Comparison of ENCODE assay signal across 18 cellular contexts in the genomic region with DNA sequence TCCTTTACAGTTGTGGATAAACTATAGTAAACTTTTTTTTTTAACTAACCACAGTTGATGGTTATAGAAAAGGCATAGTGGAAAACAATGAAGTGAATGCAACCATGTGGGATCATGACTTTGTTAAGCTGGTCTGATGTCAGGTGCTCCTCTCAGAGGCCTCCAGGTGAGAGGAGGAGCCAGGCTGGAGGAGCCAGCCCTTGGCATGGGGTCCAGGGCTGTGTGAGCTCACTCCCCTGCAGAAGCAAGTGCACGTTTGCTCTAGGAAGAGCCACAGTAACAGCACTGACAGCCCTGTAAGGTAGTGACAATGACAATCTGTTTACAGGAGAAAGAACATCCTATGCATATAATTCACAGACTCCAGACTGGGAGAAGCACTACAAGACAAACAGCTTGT. TPM values are rescaled to one million over a fixed set of nuclear protein-coding genes. Genes with fewer than 3 reads are reported as not detected.
DNase-seq lines count a peak whose midpoint lies in the region; ATAC-seq, FAIRE-seq and TF ChIP-seq lines count a peak whose summit lies in the region.
"Had no signal": no experiment of that assay in that cellular context is flagged by ENCODE, and none has a peak within 500 bp of the region (broad histone marks: within the 10 kb centered on the region; RNA-seq: fewer than 3 reads in every experiment).

No MANE protein-coding gene starts in this region.

- H2AFZ ChIP-seq in osteoblast (ENCODE audit: low read length) = no peak overlapping the region
- H2AFZ ChIP-seq: GM23248 had no signal

- no peaks in the 10 kb centered on the region for H3K9me3 Mint-ChIP-seq in activated CD8-positive, alpha-beta T cell treated with anti-CD3 and anti-CD28 coated beads for 36 hours
- no peaks in the 10 kb centered on the region for H3K9me3 Mint-ChIP-seq in activated CD8-positive, alpha-beta T cell treated with anti-CD3 and anti-CD28 coated beads, Interleukin-2, amount 10 ng/mL, durations not matched to agents 7 days and 5 days (ENCODE audit: insufficient read depth)
- no peaks in the 10 kb centered on the region for H3K9me3 Mint-ChIP-seq in dendritic cell treated with granulocyte-macrophage colony-stimulating factor and Interleukin-4, amounts not matched to agents 40 ng/mL and 50 ng/mL, for 4 days
- H3K9me3 Mint-ChIP-seq: CD4-positive, alpha-beta memory T cell had no signal

- H3K4me1 ChIP-seq in osteoblast (ENCODE audit: insufficient read depth, low read length) = peaks cover 45% of the 10 kb centered on the region

- no peak overlapping the region for H3K4me3 Mint-ChIP-seq in activated CD8-positive, alpha-beta T cell treated with anti-CD3 and anti-CD28 coated beads for 36 hours
- H3K4me3 Mint-ChIP-seq in activated CD8-positive, alpha-beta T cell treated with anti-CD3 and anti-CD28 coated beads, Interleukin-2, amount 10 ng/mL, durations not matched to agents 7 days and 5 days = no peak overlapping the region
- no peak overlapping the region for H3K4me3 Mint-ChIP-seq in dendritic cell treated with granulocyte-macrophage colony-stimulating factor and Interleukin-4, amounts not matched to agents 40 ng/mL and 50 ng/mL, for 4 days
- H3K4me3 Mint-ChIP-seq: CD4-positive, alpha-beta memory T cell had no signal

- H3K9me3 ChIP-seq in osteoblast (ENCODE audit: low read depth, low read length) = no peaks in the 10 kb centered on the region
- H3K9me3 ChIP-seq: BE2C had no signal

- no peaks in the 10 kb centered on the region for H3K27me3 ChIP-seq in osteoblast (ENCODE audit: insufficient read depth, low read length)
- H3K27me3 ChIP-seq: BE2C had no signal

- H4K20me1 ChIP-seq in osteoblast (ENCODE audit: insufficient read depth, low read length) = peaks cover 23% of the 10 kb centered on the region

- peaks cover 17% of the 10 kb centered on the region for H3K36me3 Mint-ChIP-seq in activated CD8-positive, alpha-beta T cell treated with anti-CD3 and anti-CD28 coated beads for 36 hours (ENCODE audit: low read depth)
- H3K36me3 Mint-ChIP-seq in activated CD8-positive, alpha-beta T cell treated with anti-CD3 and anti-CD28 coated beads, Interleukin-2, amount 10 ng/mL, durations not matched to agents 7 days and 5 days (ENCODE audit: low read depth) = peaks cover 21% of the 10 kb centered on the region
- H3K36me3 Mint-ChIP-seq in dendritic cell treated with granulocyte-macrophage colony-stimulating factor and Interleukin-4, amounts not matched to agents 40 ng/mL and 50 ng/mL, for 4 days (ENCODE audit: low read depth) = peaks cover 59% of the 10 kb centered on the region

- no peak for FAIRE-seq in urothelium cell line (lab: Jason Lieb, UNC)
- FAIRE-seq: A204.1, G401.6, GM12891, H54 had no signal

- POLR2A ChIA-PET in activated CD8-positive, alpha-beta T cell treated with anti-CD3 and anti-CD28 coated beads for 36 hours (lab: Charles Lee) = no interaction called here
- POLR2A ChIA-PET in activated CD8-positive, alpha-beta T cell treated with anti-CD3 and anti-CD28 coated beads, Interleukin-2, amount 10 ng/mL, durations not matched to agents 7 days and 5 days (lab: Charles Lee) = no interaction called here

- intact Hi-C loops in activated CD8-positive, alpha-beta T cell treated with anti-CD3 and anti-CD28 coated beads for 36 hours (cut with micrococcal nuclease) = no loop called here
- intact Hi-C loops in dendritic cell treated with granulocyte-macrophage colony-stimulating factor and Interleukin-4, amounts not matched to agents 40 ng/mL and 50 ng/mL, for 4 days (cut with micrococcal nuclease) = no loop called here

- no peak for DNase-seq in activated CD8-positive, alpha-beta T cell treated with anti-CD3 and anti-CD28 coated beads for 36 hours
- DNase-seq in activated CD8-positive, alpha-beta T cell treated with anti-CD3 and anti-CD28 coated beads, Interleukin-2, amount 10 ng/mL, durations not matched to agents 7 days and 5 days = no peak
- DNase-seq in osteoblast (ENCODE audit: insufficient read length, low spot score, missing footprints) = no peak
- no peak for DNase-seq in urothelium cell line (ENCODE audit: low spot score)
- DNase-seq in cerebellar cortex (ENCODE audit: low spot score) = no peak
- DNase-seq in NCI-H1694 (lab: John Stamatoyannopoulos, UW) = no peak
- DNase-seq: BE2C; CD4-positive, alpha-beta memory T cell; DMS79 treated with DMSO at 0.1 percent for 48 hours; EL; GM23248 had no signal

- no peak for TF ChIP-seq CTCF in activated CD8-positive, alpha-beta T cell treated with anti-CD3 and anti-CD28 coated beads for 36 hours (IDR thresholded peaks at IDR 0.05)
- TF ChIP-seq CTCF in VCaP (conservative IDR thresholded peaks at IDR 0.05) = no peak
- no peak for TF ChIP-seq CTCF in osteoblast (IDR thresholded peaks at IDR 0.05; ENCODE audit: extremely low read depth, low read depth, low read length)

- H3K79me2 ChIP-seq in osteoblast (ENCODE audit: insufficient read depth, low read length) = peaks cover 32% of the 10 kb centered on the region

- no peak overlapping the region for H3K4me2 ChIP-seq in osteoblast (ENCODE audit: insufficient read depth, low read length)

- CTCF ChIA-PET in activated CD8-positive, alpha-beta T cell treated with anti-CD3 and anti-CD28 coated beads for 36 hours (lab: Charles Lee) = no interaction called here
- CTCF ChIA-PET in activated CD8-positive, alpha-beta T cell treated with anti-CD3 and anti-CD28 coated beads, Interleukin-2, amount 10 ng/mL, durations not matched to agents 7 days and 5 days (lab: Charles Lee) = interaction anchor here (1.3 kb wide), 1 partner anchor 77 kb away, joined by 4 read pairs; no protein-coding TSS in a partner anchor

- no peak overlapping the region for H3K4me3 ChIP-seq in osteoblast (ENCODE audit: insufficient read depth, low read length)
- H3K4me3 ChIP-seq: GM23248 had no signal

- peaks cover 33% of the 10 kb centered on the region for H3K4me1 Mint-ChIP-seq in activated CD8-positive, alpha-beta T cell treated with anti-CD3 and anti-CD28 coated beads for 36 hours (ENCODE audit: low read depth)
- H3K4me1 Mint-ChIP-seq in activated CD8-positive, alpha-beta T cell treated with anti-CD3 and anti-CD28 coated beads, Interleukin-2, amount 10 ng/mL, durations not matched to agents 7 days and 5 days (ENCODE audit: low read depth) = peaks cover 21% of the 10 kb centered on the region
- peaks cover 70% of the 10 kb centered on the region for H3K4me1 Mint-ChIP-seq in dendritic cell treated with granulocyte-macrophage colony-stimulating factor and Interleukin-4, amounts not matched to agents 40 ng/mL and 50 ng/mL, for 4 days (ENCODE audit: low read depth)

- peaks cover 31% of the 10 kb centered on the region for H3K36me3 ChIP-seq in osteoblast (ENCODE audit: insufficient read depth, low read length)

- H3K27ac ChIP-seq in VCaP (peak overlapping the region; percentile 92), osteoblast (ENCODE audit: low read depth, low read length) (peak overlapping the region; percentile 72)

- no peak for ATAC-seq in activated CD8-positive, alpha-beta T cell treated with anti-CD3 and anti-CD28 coated beads for 36 hours
- ATAC-seq in activated CD8-positive, alpha-beta T cell treated with anti-CD3 and anti-CD28 coated beads, Interleukin-2, amount 10 ng/mL, durations not matched to agents 7 days and 5 days = no peak
- ATAC-seq: HCT116 had no signal

- H3K27ac Mint-ChIP-seq in activated CD8-positive, alpha-beta T cell treated with anti-CD3 and anti-CD28 coated beads for 36 hours = peak overlapping the region; percentile 2
- H3K27ac Mint-ChIP-seq in activated CD8-positive, alpha-beta T cell treated with anti-CD3 and anti-CD28 coated beads, Interleukin-2, amount 10 ng/mL, durations not matched to agents 7 days and 5 days = no peak overlapping the region
- H3K27ac Mint-ChIP-seq in dendritic cell treated with granulocyte-macrophage colony-stimulating factor and Interleukin-4, amounts not matched to agents 40 ng/mL and 50 ng/mL, for 4 days = peak overlapping the region; percentile 84

- no peaks in the 10 kb centered on the region for H3K27me3 Mint-ChIP-seq in activated CD8-positive, alpha-beta T cell treated with anti-CD3 and anti-CD28 coated beads for 36 hours
- no peaks in the 10 kb centered on the region for H3K27me3 Mint-ChIP-seq in activated CD8-positive, alpha-beta T cell treated with anti-CD3 and anti-CD28 coated beads, Interleukin-2, amount 10 ng/mL, durations not matched to agents 7 days and 5 days (ENCODE audit: low read depth)
- no peaks in the 10 kb centered on the region for H3K27me3 Mint-ChIP-seq in dendritic cell treated with granulocyte-macrophage colony-stimulating factor and Interleukin-4, amounts not matched to agents 40 ng/mL and 50 ng/mL, for 4 days
- H3K27me3 Mint-ChIP-seq: CD4-positive, alpha-beta memory T cell had no signal

RNA-seq across cellular contexts. Expression of a gene that starts 5.7 kb away (rescaled TPM):
- 10 to 100 TPM; 82.9 to 88.7 TPM for total RNA-seq in activated CD8-positive, alpha-beta T cell treated with anti-CD3 and anti-CD28 coated beads for 36 hours
- total RNA-seq in activated CD8-positive, alpha-beta T cell treated with anti-CD3 and anti-CD28 coated beads, Interleukin-2, amount 10 ng/mL, durations not matched to agents 7 days and 5 days = 10 to 100 TPM; 90.8 to 97.2 TPM
- 46.7 and 73.7 TPM in 2 replicates for total RNA-seq in osteoblast

RNA-seq across cellular contexts. Expression of a gene that starts 6.7 kb away (rescaled TPM):
- total RNA-seq in activated CD8-positive, alpha-beta T cell treated with anti-CD3 and anti-CD28 coated beads for 36 hours = 10 to 100 TPM; 71.3 to 74.8 TPM
- 10 to 100 TPM; 46.7 to 52.4 TPM for total RNA-seq in activated CD8-positive, alpha-beta T cell treated with anti-CD3 and anti-CD28 coated beads, Interleukin-2, amount 10 ng/mL, durations not matched to agents 7 days and 5 days
- 5.0 and 5.8 TPM in 2 replicates for total RNA-seq in osteoblast

RNA-seq across cellular contexts. Expression of a gene that starts 32.5 kb away (rescaled TPM):
- 1 to 10 TPM; 5.1 to 5.4 TPM for total RNA-seq in activated CD8-positive, alpha-beta T cell treated with anti-CD3 and anti-CD28 coated beads for 36 hours
- total RNA-seq in activated CD8-positive, alpha-beta T cell treated with anti-CD3 and anti-CD28 coated beads, Interleukin-2, amount 10 ng/mL, durations not matched to agents 7 days and 5 days = under 1 TPM; 0.29 to 0.31 TPM
- 1.2 and 1.8 TPM in 2 replicates for total RNA-seq in osteoblast

RNA-seq across cellular contexts. Expression of a gene that starts 53.8 kb away (rescaled TPM):
- 10 to 100 TPM; 33.2 to 36.6 TPM for total RNA-seq in activated CD8-positive, alpha-beta T cell treated with anti-CD3 and anti-CD28 coated beads for 36 hours
- 10 to 100 TPM; 24.1 to 26.3 TPM for total RNA-seq in activated CD8-positive, alpha-beta T cell treated with anti-CD3 and anti-CD28 coated beads, Interleukin-2, amount 10 ng/mL, durations not matched to agents 7 days and 5 days
- 20.3 and 30.0 TPM in 2 replicates for total RNA-seq in osteoblast
